ENCODE assay signal across 33 cellular contexts in the genomic region with DNA sequence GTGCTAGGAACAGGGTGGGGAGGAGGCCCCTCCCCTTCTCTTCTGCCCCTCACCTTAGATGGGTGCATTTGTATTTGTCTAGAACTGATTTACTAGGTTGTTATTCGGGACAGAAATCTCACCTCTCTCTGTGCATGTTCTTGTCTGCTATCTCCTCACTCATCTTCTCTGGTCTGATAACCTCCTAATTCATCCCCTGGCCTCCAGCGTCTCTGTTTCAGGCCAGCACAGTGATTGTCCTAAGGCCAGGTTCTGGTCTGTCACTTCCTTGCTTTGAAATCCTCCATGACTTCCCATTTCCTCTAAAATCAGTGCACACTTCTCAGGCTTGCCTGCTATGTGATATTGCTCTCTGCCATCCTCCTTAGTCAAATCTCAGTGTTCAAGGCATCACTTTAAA. TPM values are rescaled to one million over a fixed set of nuclear protein-coding genes. Genes with fewer than 3 reads are reported as not detected.
"Had no signal": no experiment of that assay in that cellular context is flagged by ENCODE, and none has a peak within 500 bp of the region (broad histone marks: within the 10 kb centered on the region; RNA-seq: fewer than 3 reads in every experiment).

No MANE protein-coding gene starts in this region.

- FAIRE-seq: astrocyte, endometrium, endothelial cell of umbilical vein had no signal

- H3K4me3 Mint-ChIP-seq: activated CD4-positive, alpha-beta memory T cell treated with anti-CD3 and anti-CD28 coated beads, Interleukin-2, amount 10 ng/mL, durations not matched to agents 7 days and 5 days; activated CD4-positive, alpha-beta T cell treated with anti-CD3 and anti-CD28 coated beads, Interleukin-2, amount 10 ng/mL, durations not matched to agents 7 days and 5 days; activated naive CD8-positive, alpha-beta T cell; activated T-cell treated with anti-CD3 and anti-CD28 coated beads, Interleukin-2, amount 50 U/mL, for 24 hours; activated T-cell treated with anti-CD3 and anti-CD28 coated beads, Interleukin-2, amount 50 U/mL, for 72 hours had no signal

- H3K4me3 ChIP-seq: colonic mucosa, esophagus squamous epithelium, gastroesophageal sphincter had no signal

- H3K4me1 ChIP-seq: colonic mucosa, esophagus squamous epithelium, gastroesophageal sphincter had no signal

- H3K27me3 ChIP-seq: brain microvascular endothelial cell, colonic mucosa had no signal

- H3K4me1 Mint-ChIP-seq: activated CD4-positive, alpha-beta memory T cell treated with anti-CD3 and anti-CD28 coated beads, Interleukin-2, amount 10 ng/mL, durations not matched to agents 7 days and 5 days; activated CD4-positive, alpha-beta T cell treated with anti-CD3 and anti-CD28 coated beads, Interleukin-2, amount 10 ng/mL, durations not matched to agents 7 days and 5 days had no signal

- DNase-seq: activated CD4-positive, alpha-beta memory T cell treated with anti-CD3 and anti-CD28 coated beads, Interleukin-2, amount 10 ng/mL, durations not matched to agents 7 days and 5 days; activated CD4-positive, alpha-beta T cell treated with anti-CD3 and anti-CD28 coated beads for 4 hours; activated CD4-positive, alpha-beta T cell treated with anti-CD3 and anti-CD28 coated beads, Interleukin-2, amount 10 ng/mL, durations not matched to agents 7 days and 5 days; activated CD4-positive, alpha-beta T cell treated with anti-CD3 and anti-CD28 coated beads, Interleukin-2, amount 50 U/mL, for 4 hours; activated CD4-positive, CD25-positive, alpha-beta regulatory T cell; activated CD4-positive, CD25-positive, alpha-beta regulatory T cell treated with anti-CD3 and anti-CD28 coated beads, Interleukin-2, amount 50 U/mL, for 72 hours; activated CD8-positive, alpha-beta memory T cell treated with anti-CD3 and anti-CD28 coated beads, Interleukin-2, amount 50 U/mL, for 48 hours; activated gamma-delta T cell; activated naive CD4-positive, alpha-beta T cell treated with anti-CD3 and anti-CD28 coated beads, Interleukin-2, amount 50 U/mL, for 16 hours; activated naive CD4-positive, alpha-beta T cell treated with Interleukin-2 at 50 U/mL for 16 hours; activated T-cell treated with anti-CD3 and anti-CD28 coated beads for 4 hours; activated T-cell treated with anti-CD3 and anti-CD28 coated beads, Interleukin-2, amount 50 U/mL, for 24 hours; activated T-cell treated with anti-CD3 and anti-CD28 coated beads, Interleukin-2, amount 50 U/mL, for 72 hours; amniotic stem cell; anterior cingulate cortex; brain microvascular endothelial cell; caudate nucleus; cerebellar nuclear complex; colonic mucosa; effector CD8-positive, alpha-beta T cell; esophagus squamous epithelium; foreskin melanocyte; T-helper 2 cell had no signal

- H3K9me3 ChIP-seq: colonic mucosa had no signal

- H3K36me3 ChIP-seq: brain microvascular endothelial cell, colonic mucosa, esophagus squamous epithelium, gastroesophageal sphincter had no signal

- ATAC-seq: activated T-cell treated with anti-CD3 and anti-CD28 coated beads, Interleukin-2, amount 50 U/mL, for 72 hours; gastroesophageal sphincter had no signal

- H3K36me3 Mint-ChIP-seq: activated naive CD8-positive, alpha-beta T cell had no signal

- H3K27ac Mint-ChIP-seq: activated CD4-positive, alpha-beta memory T cell treated with anti-CD3 and anti-CD28 coated beads, Interleukin-2, amount 10 ng/mL, durations not matched to agents 7 days and 5 days; activated CD4-positive, alpha-beta T cell treated with anti-CD3 and anti-CD28 coated beads, Interleukin-2, amount 10 ng/mL, durations not matched to agents 7 days and 5 days; activated naive CD8-positive, alpha-beta T cell; activated T-cell treated with anti-CD3 and anti-CD28 coated beads, Interleukin-2, amount 50 U/mL, for 24 hours; activated T-cell treated with anti-CD3 and anti-CD28 coated beads, Interleukin-2, amount 50 U/mL, for 72 hours had no signal

- H3K27ac ChIP-seq: brain microvascular endothelial cell, colonic mucosa, epithelial cell of prostate, esophagus squamous epithelium, gastroesophageal sphincter had no signal

- H3K9me3 Mint-ChIP-seq: activated CD4-positive, alpha-beta memory T cell treated with anti-CD3 and anti-CD28 coated beads, Interleukin-2, amount 10 ng/mL, durations not matched to agents 7 days and 5 days; activated CD4-positive, alpha-beta T cell treated with anti-CD3 and anti-CD28 coated beads, Interleukin-2, amount 10 ng/mL, durations not matched to agents 7 days and 5 days had no signal

- H3K27me3 Mint-ChIP-seq: activated CD4-positive, alpha-beta memory T cell treated with anti-CD3 and anti-CD28 coated beads, Interleukin-2, amount 10 ng/mL, durations not matched to agents 7 days and 5 days; activated CD4-positive, alpha-beta T cell treated with anti-CD3 and anti-CD28 coated beads, Interleukin-2, amount 10 ng/mL, durations not matched to agents 7 days and 5 days; activated T-cell treated with anti-CD3 and anti-CD28 coated beads, Interleukin-2, amount 50 U/mL, for 24 hours had no signal

RNA-seq across cellular contexts. Expression of a gene that starts 58.4 kb away (rescaled TPM):
- total RNA-seq: activated CD4-positive, alpha-beta memory T cell treated with anti-CD3 and anti-CD28 coated beads, Interleukin-2, amount 10 ng/mL, durations not matched to agents 7 days and 5 days; activated CD4-positive, alpha-beta T cell treated with anti-CD3 and anti-CD28 coated beads, Interleukin-2, amount 10 ng/mL, durations not matched to agents 7 days and 5 days; activated T-cell treated with anti-CD3 and anti-CD28 coated beads, Interleukin-2, amount 50 U/mL, for 72 hours; endothelial cell of umbilical vein; esophagus squamous epithelium; fibroblast of villous mesenchyme; glomerular endothelial cell; T-helper 1 cell treated with Interleukin-12 subunit alpha and Interleukin-12 subunit beta and Interleukin-4 antibody, amounts not matched to agents 30 ng/mL and 1 ng/mL, for 36 hours had no signal
- polyA plus RNA-seq: endothelial cell of umbilical vein, fibroblast of lung had no signal
